18 cellular contexts compared by ENCODE assay signal in genomic region chr2:241977557-241978300, GRCh38.
"Had no signal": no experiment of that assay in that cellular context is flagged by ENCODE, and none has a peak within 500 bp of the region (broad histone marks: within the 10 kb centered on the region; RNA-seq: fewer than 3 reads in every experiment).

No MANE protein-coding gene starts in this region.

- H3K4me3 Mint-ChIP-seq: activated CD4-positive, alpha-beta T cell treated with anti-CD3 and anti-CD28 coated beads for 36 hours; activated CD8-positive, alpha-beta T cell treated with anti-CD3 and anti-CD28 coated beads for 36 hours; activated naive CD4-positive, alpha-beta T cell treated with anti-CD3 and anti-CD28 coated beads for 36 hours; activated T-helper 17 cell treated with anti-CD3 and anti-CD28 coated beads, Interleukin-2, amount 50 U/mL, for 72 hours had no signal

- DNase-seq: activated CD4-positive, alpha-beta T cell treated with anti-CD3 and anti-CD28 coated beads for 36 hours; activated CD8-positive, alpha-beta T cell treated with anti-CD3 and anti-CD28 coated beads for 36 hours; activated naive CD4-positive, alpha-beta T cell treated with anti-CD3 and anti-CD28 coated beads for 36 hours; activated T-cell treated with anti-CD3 and anti-CD28 coated beads for 4 hours; adrenal gland; caudate nucleus; colonic mucosa; effector CD4-positive, alpha-beta T cell; gastrocnemius medialis; kidney glomerular epithelial cell; midbrain; right cardiac atrium; small intestine; stimulated activated naive CD4-positive, alpha-beta T cell treated with Interleukin-2 at 50 U/mL for 16 hours; T1000; testis had no signal

- H3K4me1 Mint-ChIP-seq: activated CD4-positive, alpha-beta T cell treated with anti-CD3 and anti-CD28 coated beads for 36 hours; activated T-helper 17 cell treated with anti-CD3 and anti-CD28 coated beads, Interleukin-2, amount 50 U/mL, for 72 hours had no signal

- ATAC-seq: activated CD4-positive, alpha-beta T cell treated with anti-CD3 and anti-CD28 coated beads for 36 hours; activated CD8-positive, alpha-beta T cell treated with anti-CD3 and anti-CD28 coated beads for 36 hours; activated T-helper 17 cell treated with anti-CD3 and anti-CD28 coated beads, Interleukin-2, amount 50 U/mL, for 72 hours; gastrocnemius medialis; right cardiac atrium had no signal

- H3K27me3 Mint-ChIP-seq: activated CD4-positive, alpha-beta T cell treated with anti-CD3 and anti-CD28 coated beads for 36 hours; activated CD8-positive, alpha-beta T cell treated with anti-CD3 and anti-CD28 coated beads for 36 hours; activated T-helper 17 cell treated with anti-CD3 and anti-CD28 coated beads, Interleukin-2, amount 50 U/mL, for 72 hours; progenitor cell of endocrine pancreas had no signal

- H3K27ac Mint-ChIP-seq: activated CD4-positive, alpha-beta T cell treated with anti-CD3 and anti-CD28 coated beads for 36 hours; activated CD8-positive, alpha-beta T cell treated with anti-CD3 and anti-CD28 coated beads for 36 hours; activated naive CD4-positive, alpha-beta T cell treated with anti-CD3 and anti-CD28 coated beads for 36 hours; activated T-helper 17 cell treated with anti-CD3 and anti-CD28 coated beads, Interleukin-2, amount 50 U/mL, for 72 hours; progenitor cell of endocrine pancreas had no signal

- H3K9me3 Mint-ChIP-seq: activated CD8-positive, alpha-beta T cell treated with anti-CD3 and anti-CD28 coated beads for 36 hours; activated T-helper 17 cell treated with anti-CD3 and anti-CD28 coated beads, Interleukin-2, amount 50 U/mL, for 72 hours had no signal
